19 cellular contexts compared by ENCODE assay signal in the genomic region with DNA sequence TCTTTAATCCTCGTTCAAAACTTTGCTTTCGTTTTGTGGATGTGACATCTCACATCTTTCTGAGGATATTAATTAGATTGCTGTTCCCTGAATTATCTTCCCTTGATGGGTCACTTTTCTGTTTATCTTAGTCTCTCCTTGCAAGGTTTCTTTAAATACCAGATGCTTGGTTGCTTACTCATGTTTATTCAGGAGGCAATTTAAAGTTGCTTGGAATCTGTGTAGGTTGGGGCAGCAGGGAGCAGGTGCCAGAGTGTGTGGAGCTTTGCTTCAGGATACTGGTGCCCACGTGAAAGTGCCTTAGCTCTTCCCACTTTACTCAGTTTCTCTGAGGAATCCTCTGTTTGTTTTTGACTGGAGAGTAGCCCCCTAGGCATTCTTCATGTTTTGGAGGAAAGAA. TPM values are rescaled to one million over a fixed set of nuclear protein-coding genes. Genes with fewer than 3 reads are reported as not detected.
DNase-seq lines count a peak whose midpoint lies in the region; ATAC-seq and TF ChIP-seq lines count a peak whose summit lies in the region.
"Had no signal": no experiment of that assay in that cellular context is flagged by ENCODE, and none has a peak within 500 bp of the region (broad histone marks: within the 10 kb centered on the region; RNA-seq: fewer than 3 reads in every experiment).

No MANE protein-coding gene starts in this region.

- peaks cover 3% of the 10 kb centered on the region for H3K9me3 Mint-ChIP-seq in stimulated activated effector memory CD8-positive, alpha-beta T cell treated with anti-CD3 and anti-CD28 coated beads, Interleukin-12 subunit alpha, Interleukin-12 subunit beta, amount 100 ng/mL, for 72 hours
- H3K9me3 Mint-ChIP-seq in activated CD8-positive, alpha-beta T cell treated with anti-CD3 and anti-CD28 coated beads for 36 hours: no peaks in the 10 kb centered on the region

- H3K4me1 Mint-ChIP-seq in stimulated activated effector memory CD8-positive, alpha-beta T cell treated with anti-CD3 and anti-CD28 coated beads, Interleukin-12 subunit alpha, Interleukin-12 subunit beta, amount 100 ng/mL, for 72 hours: peaks cover 18% of the 10 kb centered on the region
- H3K4me1 Mint-ChIP-seq in activated CD8-positive, alpha-beta T cell treated with anti-CD3 and anti-CD28 coated beads for 36 hours (ENCODE audit: low read depth): no peaks in the 10 kb centered on the region
- H3K4me1 Mint-ChIP-seq: activated naive CD8-positive, alpha-beta T cell treated with anti-CD3 and anti-CD28 coated beads for 36 hours had no signal

- no peaks in the 10 kb centered on the region for H3K79me2 ChIP-seq in GM23248 (ENCODE audit: insufficient read depth)

- 52 to 56% methylated on average over 3 of the region's 3 CpGs for WGBS in GM23248 (ENCODE audit: low coverage in 1 of 2, low lambda C conversion rate in 2 of 2, missing lambda C conversion rate in 2 of 2), 2 experiments

- H3K9me2 ChIP-seq in GM23248 (ENCODE audit: insufficient read depth): no peaks in the 10 kb centered on the region

- intact Hi-C loops in activated CD8-positive, alpha-beta T cell treated with anti-CD3 and anti-CD28 coated beads for 36 hours (cut with micrococcal nuclease): no loop called here

- H3K36me3 ChIP-seq in GM23248 (ENCODE audit: low read depth): peaks cover 40% of the 10 kb centered on the region
- H3K36me3 ChIP-seq: ovary had no signal

- H3K27ac ChIP-seq in GM23248 (no peak overlapping the region), RWPE1 (no peak overlapping the region)
- H3K27ac ChIP-seq: ovary had no signal

- no peak overlapping the region for H3K9ac ChIP-seq in GM23248

- DNase-seq in GM23248: peak; percentile 35
- peak; percentile 5 for DNase-seq in RWPE1 (ENCODE audit: low spot score)
- peak; percentile 55 for DNase-seq in choroid plexus epithelial cell (ENCODE audit: low read depth)
- no peak for DNase-seq in stimulated activated effector memory CD8-positive, alpha-beta T cell treated with anti-CD3 and anti-CD28 coated beads, Interleukin-12 subunit alpha, Interleukin-12 subunit beta, amount 100 ng/mL, for 72 hours (ENCODE audit: low spot score in 2 of 2)
- no peak for DNase-seq in activated CD8-positive, alpha-beta T cell treated with anti-CD3 and anti-CD28 coated beads for 36 hours
- DNase-seq in NCI-H2029 (lab: John Stamatoyannopoulos, UW): no peak
- DNase-seq: activated CD8-positive, alpha-beta T cell treated with anti-CD3 and anti-CD28 coated beads, Interleukin-2, amount 10 ng/mL, durations not matched to agents 7 days and 5 days; activated naive CD8-positive, alpha-beta T cell treated with anti-CD3 and anti-CD28 coated beads for 36 hours; cerebellar nuclear complex; NCI-H1092; NCI-H187; NCI-H526 treated with DMSO at 0.1 percent for 48 hours; ovary; retina; stimulated activated CD4-positive, alpha-beta T cell treated with anti-CD3 and anti-CD28 coated beads, Interleukin-2, amount 100 ng/mL, for 48 hours; substantia nigra; T-helper 1 cell had no signal

- in situ Hi-C loops in GM23248 (cut with MboI): no loop called here

- peaks cover 6% of the 10 kb centered on the region for H3F3A ChIP-seq in GM23248 (ENCODE audit: insufficient read depth)

- ATAC-seq in stimulated activated effector memory CD8-positive, alpha-beta T cell treated with anti-CD3 and anti-CD28 coated beads, Interleukin-12 subunit alpha, Interleukin-12 subunit beta, amount 100 ng/mL, for 72 hours: no peak
- ATAC-seq in HG03159 (IDR thresholded peaks at IDR 0.05; ENCODE audit: unreplicated experiment): no peak
- no peak for ATAC-seq in activated CD8-positive, alpha-beta T cell treated with anti-CD3 and anti-CD28 coated beads for 36 hours
- ATAC-seq: activated CD8-positive, alpha-beta T cell treated with anti-CD3 and anti-CD28 coated beads, Interleukin-2, amount 10 ng/mL, durations not matched to agents 7 days and 5 days had no signal

- peak overlapping the region; percentile 40 for H3K27ac Mint-ChIP-seq in stimulated activated effector memory CD8-positive, alpha-beta T cell treated with anti-CD3 and anti-CD28 coated beads, Interleukin-12 subunit alpha, Interleukin-12 subunit beta, amount 100 ng/mL, for 72 hours
- H3K27ac Mint-ChIP-seq in activated CD8-positive, alpha-beta T cell treated with anti-CD3 and anti-CD28 coated beads for 36 hours: no peak overlapping the region
- H3K27ac Mint-ChIP-seq: activated naive CD8-positive, alpha-beta T cell treated with anti-CD3 and anti-CD28 coated beads for 36 hours; nephron had no signal

- peaks cover 95% of the 10 kb centered on the region for H3K36me3 Mint-ChIP-seq in stimulated activated effector memory CD8-positive, alpha-beta T cell treated with anti-CD3 and anti-CD28 coated beads, Interleukin-12 subunit alpha, Interleukin-12 subunit beta, amount 100 ng/mL, for 72 hours
- H3K36me3 Mint-ChIP-seq in activated CD8-positive, alpha-beta T cell treated with anti-CD3 and anti-CD28 coated beads for 36 hours (ENCODE audit: low read depth): peaks cover 57% of the 10 kb centered on the region

- no peaks in the 10 kb centered on the region for H3K27me3 ChIP-seq in GM23248 (replicated peaks; ENCODE audit: insufficient read depth)
- H3K27me3 ChIP-seq: ovary had no signal

- peaks cover 29% of the 10 kb centered on the region for H3K4me1 ChIP-seq in GM23248 (ENCODE audit: insufficient read depth)

- H3K4me3 Mint-ChIP-seq in stimulated activated effector memory CD8-positive, alpha-beta T cell treated with anti-CD3 and anti-CD28 coated beads, Interleukin-12 subunit alpha, Interleukin-12 subunit beta, amount 100 ng/mL, for 72 hours: no peak overlapping the region
- H3K4me3 Mint-ChIP-seq in activated CD8-positive, alpha-beta T cell treated with anti-CD3 and anti-CD28 coated beads for 36 hours: no peak overlapping the region
- H3K4me3 Mint-ChIP-seq: activated CD8-positive, alpha-beta T cell treated with anti-CD3 and anti-CD28 coated beads, Interleukin-2, amount 10 ng/mL, durations not matched to agents 7 days and 5 days; activated naive CD8-positive, alpha-beta T cell treated with anti-CD3 and anti-CD28 coated beads for 36 hours; nephron had no signal

- H3K4me3 ChIP-seq in GM23248 (no peak overlapping the region), choroid plexus epithelial cell (ENCODE audit: low read depth, low read length) (no peak overlapping the region)
- H3K4me3 ChIP-seq: ovary had no signal

- POLR2A ChIA-PET in RWPE1 (lab: Yijun Ruan, JAX; ENCODE audit: low non-redundant PET): no interaction called here
- POLR2A ChIA-PET in activated CD8-positive, alpha-beta T cell treated with anti-CD3 and anti-CD28 coated beads for 36 hours (lab: Charles Lee): no interaction called here

- TF ChIP-seq CTCF in RWPE1 (conservative IDR thresholded peaks at IDR 0.05; ENCODE audit: low read depth) (no peak), choroid plexus epithelial cell (conservative IDR thresholded peaks at IDR 0.05; ENCODE audit: low read depth, low read length) (no peak)
- TF ChIP-seq CTCF in activated CD8-positive, alpha-beta T cell treated with anti-CD3 and anti-CD28 coated beads for 36 hours (IDR thresholded peaks at IDR 0.05): no peak

- CTCF ChIA-PET in RWPE1 (lab: Yijun Ruan, JAX): interaction anchor here (1.0 kb wide), 1 partner anchor 13 kb away, joined by 3 read pairs; no protein-coding TSS in a partner anchor
- CTCF ChIA-PET in activated CD8-positive, alpha-beta T cell treated with anti-CD3 and anti-CD28 coated beads for 36 hours (lab: Charles Lee): no interaction called here

- H3K9me3 ChIP-seq in GM23248 (ENCODE audit: low read depth): no peaks in the 10 kb centered on the region
- H3K9me3 ChIP-seq: ovary had no signal

- peak overlapping the region; percentile 44 for H3K4me2 ChIP-seq in GM23248 (ENCODE audit: unreplicated experiment)

- no peaks in the 10 kb centered on the region for H3K27me3 Mint-ChIP-seq in activated CD8-positive, alpha-beta T cell treated with anti-CD3 and anti-CD28 coated beads for 36 hours
- H3K27me3 Mint-ChIP-seq: activated naive CD8-positive, alpha-beta T cell treated with anti-CD3 and anti-CD28 coated beads for 36 hours had no signal

- no peaks in the 10 kb centered on the region for H4K20me1 ChIP-seq in GM23248 (ENCODE audit: insufficient read depth)

- no peak overlapping the region for H2AFZ ChIP-seq in GM23248

RNA-seq across cellular contexts. Expression of a gene that starts 24.0 kb away (rescaled TPM):
- 19.7 and 20.0 TPM in 2 replicates for total RNA-seq in GM23248 (2014; rRNA removed; shearing (Covaris generic))
- polyA plus RNA-seq in GM23248 (2016; fragmentation: Nextera tagmentation; extraction: Ambion mirVana): 21.3 and 22.0 TPM in 2 replicates
- total RNA-seq in activated CD8-positive, alpha-beta T cell treated with anti-CD3 and anti-CD28 coated beads for 36 hours: 10 to 100 TPM; 29.2 to 31.4 TPM

Comparison
In these comparisons a context has a peak if more than half of its experiments do, and no peak if none do; other contexts are left out.
1. DNase-seq: peak in GM23248 (single experiment), RWPE1 (single experiment) and choroid plexus epithelial cell (single experiment); none in stimulated activated effector memory CD8-positive, alpha-beta T cell treated with anti-CD3 and anti-CD28 coated beads, Interleukin-12 subunit alpha, Interleukin-12 subunit beta, amount 100 ng/mL, for 72 hours (0 of 2), activated CD8-positive, alpha-beta T cell treated with anti-CD3 and anti-CD28 coated beads for 36 hours (single experiment) and NCI-H2029 (single experiment).